In the genomic region with DNA sequence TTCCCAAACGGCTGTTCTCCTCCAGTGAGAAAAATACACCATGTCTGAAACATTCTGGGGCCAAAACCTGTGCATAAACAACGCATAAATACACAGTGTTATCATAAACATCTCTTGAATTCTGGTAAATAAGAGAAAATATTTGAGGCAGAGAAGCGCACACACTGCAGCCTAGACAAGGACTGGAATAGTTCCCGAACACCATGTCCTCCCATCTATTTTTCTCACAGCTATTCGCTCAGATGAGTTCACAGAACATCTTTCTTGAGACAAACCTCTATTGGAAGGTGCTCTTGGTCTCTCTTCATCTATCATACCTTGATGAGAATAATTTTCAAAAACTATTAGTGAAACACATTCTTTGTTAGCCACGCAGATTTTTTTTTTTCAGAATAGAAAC, we compare ENCODE assay signal across 22 cellular contexts. TPM values are rescaled to one million over a fixed set of nuclear protein-coding genes. Genes with fewer than 3 reads are reported as not detected.
DNase-seq lines count a peak whose midpoint lies in the region; ATAC-seq and TF ChIP-seq lines count a peak whose summit lies in the region.
"Had no signal": no experiment of that assay in that cellular context is flagged by ENCODE, and none has a peak within 500 bp of the region (broad histone marks: within the 10 kb centered on the region; RNA-seq: fewer than 3 reads in every experiment).

No MANE protein-coding gene starts in this region.

- H3K9me3 ChIP-seq in OCI-LY1 (ENCODE audit: low read length), result 0 out of 2 replicates have a peak, but pooled peaks cover 3% of the 10 kb centered on the region
- no peaks in the 10 kb centered on the region for H3K9me3 ChIP-seq in fibroblast of lung (ENCODE audit: control insufficient read depth, insufficient read depth, low read depth, low read length)
- H3K9me3 ChIP-seq: A549, BE2C, BLaER1 had no signal

- H3K4me1 ChIP-seq in OCI-LY1 (ENCODE audit: insufficient read depth, low read length, severe bottlenecking), result peaks cover 9% of the 10 kb centered on the region
- H3K4me1 ChIP-seq in fibroblast of lung (ENCODE audit: control insufficient read depth, extremely low read depth, insufficient read depth, low read length), result no peaks in the 10 kb centered on the region
- H3K4me1 ChIP-seq: A549, BLaER1 had no signal

- H3K27ac ChIP-seq in OCI-LY1 (ENCODE audit: low read depth, low read length, poor library complexity, severe bottlenecking), result no peak overlapping the region
- no peak overlapping the region for H3K27ac ChIP-seq in fibroblast of lung (ENCODE audit: insufficient read depth, low read length)
- H3K27ac ChIP-seq: 22Rv1, A549, BLaER1 had no signal

- no peaks in the 10 kb centered on the region for H3K9me2 ChIP-seq in OCI-LY1 (ENCODE audit: low read depth, low read length)

- H3K4me2 ChIP-seq in OCI-LY1 (ENCODE audit: low read length) (no peak overlapping the region), fibroblast of lung (ENCODE audit: extremely low read depth, insufficient read depth, low read length) (peak overlapping the region; percentile 44)
- H3K4me2 ChIP-seq: A549, BLaER1 had no signal

- H3K9ac ChIP-seq in OCI-LY1 (ENCODE audit: low read length) (no peak overlapping the region), fibroblast of lung (ENCODE audit: insufficient read depth, low read length) (no peak overlapping the region)
- H3K9ac ChIP-seq: BLaER1 had no signal

- H3K27me3 ChIP-seq in OCI-LY1 (ENCODE audit: insufficient read depth, low read length), result no peaks in the 10 kb centered on the region
- no peaks in the 10 kb centered on the region for H3K27me3 ChIP-seq in fibroblast of lung (ENCODE audit: control insufficient read depth, insufficient read depth, low read length)
- H3K27me3 ChIP-seq: BE2C, BLaER1 had no signal

- ATAC-seq in HG02852 (IDR thresholded peaks at IDR 0.05; ENCODE audit: unreplicated experiment) (no peak), GM21423 (IDR thresholded peaks at IDR 0.05; ENCODE audit: unreplicated experiment) (no peak)
- ATAC-seq: A549 had no signal

- no peaks in the 10 kb centered on the region for H3K79me2 ChIP-seq in OCI-LY1 (ENCODE audit: insufficient read depth, low read length)
- no peaks in the 10 kb centered on the region for H3K79me2 ChIP-seq in fibroblast of lung (ENCODE audit: control insufficient read depth, insufficient read depth, low read length)

- no peak overlapping the region for H3K4me3 ChIP-seq in OCI-LY1 (ENCODE audit: low read depth, low read length, poor library complexity, severe bottlenecking)
- no peak overlapping the region for H3K4me3 ChIP-seq in fibroblast of lung (replicated peaks in 1 of 4; ENCODE audit: control extremely low read depth in 1 of 4, insufficient read depth in 1 of 4, low read depth in 3 of 4, low read length in 4 of 4)
- H3K4me3 ChIP-seq: A549, BLaER1 had no signal

- H4K20me1 ChIP-seq in OCI-LY1 (ENCODE audit: insufficient read depth, low read length) (no peaks in the 10 kb centered on the region), fibroblast of lung (ENCODE audit: control insufficient read depth, extremely low read depth, insufficient read depth, low read length) (peaks cover 2% of the 10 kb centered on the region)
- H4K20me1 ChIP-seq: BLaER1 had no signal

- peak; percentile 81 for DNase-seq in G401 (ENCODE audit: low spot score)
- no peak for DNase-seq in fibroblast of lung (ENCODE audit: low read depth in 2 of 2)
- no peak for DNase-seq in NK-92 (lab: John Stamatoyannopoulos, UW; ENCODE audit: unreplicated experiment)
- DNase-seq: BE2C; CD4-positive, alpha-beta memory T cell; CD4-positive, CD25-positive, alpha-beta regulatory T cell; CD8-positive, alpha-beta memory T cell; COR-L47; DMS 273 treated with DMSO at 0.1 percent for 48 hours; DMS153; DMS53; DMS79; DND-41; EL; GF-D8 had no signal

- H2AFZ ChIP-seq in OCI-LY1 (ENCODE audit: low read length) (0 out of 2 replicates have a peak overlapping the region, but pooled peaks have one; percentile 30), fibroblast of lung (ENCODE audit: low read length) (peak overlapping the region; percentile 65)

- in situ Hi-C loops in G401 (cut with HindIII; ENCODE audit: low sequenced_read_pairs), result no loop called here

- H3F3A ChIP-seq in OCI-LY1 (ENCODE audit: insufficient read depth, low read length), result no peaks in the 10 kb centered on the region

- H3K36me3 ChIP-seq in OCI-LY1 (ENCODE audit: insufficient read depth, low read length) (no peaks in the 10 kb centered on the region), fibroblast of lung (ENCODE audit: control insufficient read depth, insufficient read depth, low read length) (no peaks in the 10 kb centered on the region)
- H3K36me3 ChIP-seq: BE2C, BLaER1 had no signal

- TF ChIP-seq CTCF in OCI-LY1 (IDR thresholded peaks at IDR 0.05; ENCODE audit: low read length) (no peak), fibroblast of lung (conservative IDR thresholded peaks at IDR 0.05 in 1 of 2, IDR thresholded peaks at IDR 0.05 in 1 of 2; ENCODE audit: low read depth in 1 of 2, low read length in 2 of 2) (no peak)

RNA-seq across cellular contexts. Expression of a gene that starts 24.4 kb away (rescaled TPM):
- 4.2 and 7.2 TPM in 2 replicates for total RNA-seq in G401 (2014; rRNA removed; shearing (Covaris generic))
- total RNA-seq in fibroblast of lung, result 12.8 and 26.4 TPM in 2 replicates
- 13.3 and 75.5 TPM in 2 replicates for polyA plus RNA-seq in fibroblast of lung
- polyA plus RNA-seq in fibroblast of lung (2012), result 7.7 and 34.4 TPM in 2 replicates
- 2.6 and 81.5 TPM in 2 replicates for polyA minus RNA-seq in fibroblast of lung (ENCODE audit: low replicate concordance)
- polyA plus RNA-seq: CD14-positive monocyte; CD4-positive, alpha-beta memory T cell had no signal
